8 cellular contexts compared by ENCODE assay signal in genomic region chr13:21297452-21297851, GRCh38.
A peak's percentile ranks its signal among the peaks of the same experiment; 100 is the strongest.
DNase-seq lines count a peak whose midpoint lies in the region; TF ChIP-seq lines count a peak whose summit lies in the region.

No MANE protein-coding gene starts in this region.

- CTCF ChIA-PET in Calu3 (lab: Charles Lee), result interaction anchor here (2.1 kb wide), 1 partner anchor 180 kb away, joined by 11 read pairs; no protein-coding TSS in a partner anchor

- H3K9ac ChIP-seq in liver (ENCODE audit: low read depth in 1 of 2, low read length in 2 of 2), result no peak overlapping the region

- H3K4me1 ChIP-seq in liver (ENCODE audit: control insufficient read depth in 4 of 4, insufficient read depth in 4 of 4, low read length in 3 of 4), result peaks cover 0 to 24% (median 13%) of the 10 kb centered on the region in 4 donors

- peak overlapping the region; percentile 30 for H3K27ac Mint-ChIP-seq in Calu3 (ENCODE audit: unreplicated experiment)
- H3K27ac Mint-ChIP-seq in activated naive CD8-positive, alpha-beta T cell treated with anti-CD3 and anti-CD28 coated beads for 36 hours, result peak overlapping the region; percentile 78
- peak overlapping the region; percentile 97 for H3K27ac Mint-ChIP-seq in type B pancreatic cell

- peaks cover 22% of the 10 kb centered on the region for H3K36me3 Mint-ChIP-seq in Calu3 (ENCODE audit: insufficient read depth, unreplicated experiment)
- H3K36me3 Mint-ChIP-seq in activated naive CD8-positive, alpha-beta T cell treated with anti-CD3 and anti-CD28 coated beads for 36 hours, result no peaks in the 10 kb centered on the region
- no peaks in the 10 kb centered on the region for H3K36me3 Mint-ChIP-seq in type B pancreatic cell

- TF ChIP-seq RAD21 in liver (IDR thresholded peaks at IDR 0.05), result no peak

- H3K27ac ChIP-seq in liver (ENCODE audit: low read depth in 1 of 2, low read length in 2 of 2), result peak overlapping the region; percentile 2 to 17

- no peaks in the 10 kb centered on the region for H3K36me3 ChIP-seq in liver (ENCODE audit: control insufficient read depth in 4 of 4, insufficient read depth in 3 of 4, low read depth in 1 of 4, low read length in 3 of 4)

- WGBS in liver, result 78% methylated on average over 2 of the region's 2 CpGs

- H3K9me3 Mint-ChIP-seq in Calu3 (ENCODE audit: low read depth, unreplicated experiment) (no peaks in the 10 kb centered on the region), type B pancreatic cell (no peaks in the 10 kb centered on the region)
- no peaks in the 10 kb centered on the region for H3K9me3 Mint-ChIP-seq in activated naive CD8-positive, alpha-beta T cell treated with anti-CD3 and anti-CD28 coated beads for 36 hours

- H3K27me3 Mint-ChIP-seq in Calu3 (ENCODE audit: unreplicated experiment), result no peaks in the 10 kb centered on the region
- H3K27me3 Mint-ChIP-seq in activated naive CD8-positive, alpha-beta T cell treated with anti-CD3 and anti-CD28 coated beads for 36 hours, result no peaks in the 10 kb centered on the region
- H3K27me3 Mint-ChIP-seq in type B pancreatic cell, result peaks cover 3% of the 10 kb centered on the region

- no peaks in the 10 kb centered on the region for H3K27me3 ChIP-seq in liver (ENCODE audit: control insufficient read depth in 4 of 4, insufficient read depth in 4 of 4, low read length in 3 of 4)

- no TSS peak for BruUV-seq in Calu3 (replicated peaks; lab: Mats Ljungman, UMichigan)

- TF ChIP-seq CTCF in Calu3 (IDR thresholded peaks at IDR 0.05; ENCODE audit: unreplicated experiment), result no peak
- no peak for TF ChIP-seq CTCF in liver (IDR thresholded peaks at IDR 0.05; ENCODE audit: low read depth, low read length, missing input control)
- no peak for TF ChIP-seq CTCF in type B pancreatic cell (conservative IDR thresholded peaks at IDR 0.05)

- H3K4me3 Mint-ChIP-seq in Calu3 (ENCODE audit: low read depth, unreplicated experiment), result peak overlapping the region; percentile 92
- H3K4me3 Mint-ChIP-seq in activated naive CD8-positive, alpha-beta T cell treated with anti-CD3 and anti-CD28 coated beads for 36 hours, result peak overlapping the region; percentile 90
- peak overlapping the region; percentile 98 for H3K4me3 Mint-ChIP-seq in type B pancreatic cell

- intact Hi-C loops in Calu3 (cut with micrococcal nuclease; ENCODE audit: unreplicated experiment), result loop anchor here (1.0 kb wide), 1 partner anchor 182 kb away; no protein-coding TSS in a partner anchor

- no peaks in the 10 kb centered on the region for H3K9me3 ChIP-seq in liver (ENCODE audit: control insufficient read depth in 4 of 4, low read length in 3 of 4)

- H3K4me3 ChIP-seq in liver (ENCODE audit: low read depth in 1 of 3, low read length in 3 of 3), result peak overlapping the region in 2 of 3 donors; percentile 14 to 84

- DNase-seq in Calu3 (no peak), HT1080 (ENCODE audit: low read depth) (peak; percentile 18), type B pancreatic cell (ENCODE audit: extremely low spot score, unreplicated experiment) (no peak), NCI-H774 (lab: John Stamatoyannopoulos, UW) (no peak), T-helper 9 cell (no peak), OCI-M1 (lab: John Stamatoyannopoulos, UW) (no peak)
- no peak for DNase-seq in activated naive CD8-positive, alpha-beta T cell treated with anti-CD3 and anti-CD28 coated beads for 36 hours

- H3K4me1 Mint-ChIP-seq in Calu3 (ENCODE audit: low read depth, unreplicated experiment) (no peaks in the 10 kb centered on the region), type B pancreatic cell (ENCODE audit: unreplicated experiment) (peaks cover 21% of the 10 kb centered on the region)
- H3K4me1 Mint-ChIP-seq in activated naive CD8-positive, alpha-beta T cell treated with anti-CD3 and anti-CD28 coated beads for 36 hours, result peaks cover 21% of the 10 kb centered on the region

TF ChIP-seq in liver, 16 proteins besides CTCF, POLR2A, EP300 and RAD21:
- no peak for TF ChIP-seq FOXA2 (IDR thresholded peaks at IDR 0.05)
- no peak for TF ChIP-seq RXRA (IDR thresholded peaks at IDR 0.05)
- no peak for TF ChIP-seq GABPA (IDR thresholded peaks at IDR 0.05 in 1 of 2, conservative IDR thresholded peaks at IDR 0.05 in 1 of 2)
- TF ChIP-seq EGR1 (IDR thresholded peaks at IDR 0.05; ENCODE audit: low read depth in 2 of 2), result no peak
- no peak for TF ChIP-seq SP1 (IDR thresholded peaks at IDR 0.05)
- TF ChIP-seq TAF1 (conservative IDR thresholded peaks at IDR 0.05), result no peak
- no peak for TF ChIP-seq FOXA1 (IDR thresholded peaks at IDR 0.05)
- no peak for TF ChIP-seq JUND (IDR thresholded peaks at IDR 0.05)
- TF ChIP-seq HNF4A (conservative IDR thresholded peaks at IDR 0.05), result no peak
- no peak for TF ChIP-seq ZBTB33 (IDR thresholded peaks at IDR 0.05)
- no peak for TF ChIP-seq ATF3 (IDR thresholded peaks at IDR 0.05)
- TF ChIP-seq HNF4G (IDR thresholded peaks at IDR 0.05), result no peak
- no peak for TF ChIP-seq YY1 (IDR thresholded peaks at IDR 0.05)
- no peak for TF ChIP-seq MAX (IDR thresholded peaks at IDR 0.05)
- TF ChIP-seq REST (IDR thresholded peaks at IDR 0.05), result no peak
- no peak for TF ChIP-seq NR2F2 (IDR thresholded peaks at IDR 0.05)

Comparison
In these comparisons a context has a peak if more than half of its experiments do, and no peak if none do; other contexts are left out.
1. H3K27ac Mint-ChIP-seq: peak in every context shown above with its lines; median percentile 97 in type B pancreatic cell; 78 in activated naive CD8-positive, alpha-beta T cell treated with anti-CD3 and anti-CD28 coated beads for 36 hours; 30 in Calu3.